In genomic region chr13:112696001-112696868, GRCh38 we compare ENCODE assay signal across 15 cellular contexts.
"Had no signal": no experiment of that assay in that cellular context is flagged by ENCODE, and none has a peak within 500 bp of the region (broad histone marks: within the 10 kb centered on the region; RNA-seq: fewer than 3 reads in every experiment).

No MANE protein-coding gene starts in this region.

- H3K36me3 Mint-ChIP-seq: activated CD4-positive, alpha-beta memory T cell treated with anti-CD3 and anti-CD28 coated beads for 36 hours; activated CD8-positive, alpha-beta memory T cell treated with anti-CD3 and anti-CD28 coated beads, Interleukin-2, amount 10 ng/mL, durations not matched to agents 7 days and 5 days; activated naive CD4-positive, alpha-beta T cell treated with anti-CD3 and anti-CD28 coated beads, Interleukin-2, amount 50 U/mL, for 72 hours had no signal

- H3K9me3 ChIP-seq: esophagus muscularis mucosa, pancreas, transverse colon had no signal

- H3K4me3 Mint-ChIP-seq: activated CD4-positive, alpha-beta memory T cell treated with anti-CD3 and anti-CD28 coated beads for 36 hours; activated CD4-positive, alpha-beta T cell treated with anti-CD3 and anti-CD28 coated beads for 36 hours; activated CD8-positive, alpha-beta memory T cell treated with anti-CD3 and anti-CD28 coated beads, Interleukin-2, amount 10 ng/mL, durations not matched to agents 7 days and 5 days; neural progenitor cell; stimulated activated naive B cell treated with anti-CD40 and anti-IgM and Interleukin-4, amounts not matched to agents 10 μg/mL and 1 μg/mL and 100 μg/mL, for 72 hours; T-helper 17 cell had no signal

- H3K9me3 Mint-ChIP-seq: activated CD4-positive, alpha-beta memory T cell treated with anti-CD3 and anti-CD28 coated beads for 36 hours; activated naive CD4-positive, alpha-beta T cell treated with anti-CD3 and anti-CD28 coated beads, Interleukin-2, amount 50 U/mL, for 72 hours; neural progenitor cell; stimulated activated naive B cell treated with anti-CD40 and anti-IgM and Interleukin-4, amounts not matched to agents 10 μg/mL and 1 μg/mL and 100 μg/mL, for 72 hours had no signal

- FAIRE-seq: pancreas had no signal

- H3K27me3 Mint-ChIP-seq: activated CD4-positive, alpha-beta memory T cell treated with anti-CD3 and anti-CD28 coated beads for 36 hours; activated CD4-positive, alpha-beta T cell treated with anti-CD3 and anti-CD28 coated beads for 36 hours; activated CD8-positive, alpha-beta memory T cell treated with anti-CD3 and anti-CD28 coated beads, Interleukin-2, amount 10 ng/mL, durations not matched to agents 7 days and 5 days; stimulated activated naive B cell treated with anti-CD40 and anti-IgM and Interleukin-4, amounts not matched to agents 10 μg/mL and 1 μg/mL and 100 μg/mL, for 72 hours; T-helper 17 cell had no signal

- H3K36me3 ChIP-seq: cardiac muscle cell, esophagus muscularis mucosa, neural progenitor cell, pancreas, transverse colon had no signal

- H3K9ac ChIP-seq: neural progenitor cell had no signal

- H3K27me3 ChIP-seq: cardiac muscle cell, esophagus muscularis mucosa, pancreas, transverse colon had no signal

- H3K4me3 ChIP-seq: cardiac muscle cell, esophagus muscularis mucosa, neural progenitor cell, pancreas, transverse colon had no signal

- H3K27ac Mint-ChIP-seq: activated CD4-positive, alpha-beta memory T cell treated with anti-CD3 and anti-CD28 coated beads for 36 hours; activated CD4-positive, alpha-beta T cell treated with anti-CD3 and anti-CD28 coated beads for 36 hours; activated CD8-positive, alpha-beta memory T cell treated with anti-CD3 and anti-CD28 coated beads, Interleukin-2, amount 10 ng/mL, durations not matched to agents 7 days and 5 days; activated naive CD4-positive, alpha-beta T cell treated with anti-CD3 and anti-CD28 coated beads, Interleukin-2, amount 50 U/mL, for 72 hours; neural progenitor cell; stimulated activated naive B cell treated with anti-CD40 and anti-IgM and Interleukin-4, amounts not matched to agents 10 μg/mL and 1 μg/mL and 100 μg/mL, for 72 hours; T-helper 17 cell had no signal

- DNase-seq: activated CD4-positive, alpha-beta memory T cell treated with anti-CD3 and anti-CD28 coated beads for 36 hours; activated CD4-positive, alpha-beta T cell treated with anti-CD3 and anti-CD28 coated beads for 36 hours; activated CD8-positive, alpha-beta memory T cell treated with anti-CD3 and anti-CD28 coated beads, Interleukin-2, amount 10 ng/mL, durations not matched to agents 7 days and 5 days; activated gamma-delta T cell; activated T-cell treated with anti-CD3 and anti-CD28 coated beads, Interleukin-2, amount 50 U/mL, for 1 hour; midbrain; stimulated activated naive B cell treated with anti-CD40 and anti-IgM and Interleukin-4, amounts not matched to agents 10 μg/mL and 1 μg/mL and 100 μg/mL, for 72 hours; T-helper 17 cell; WERI-Rb-1 had no signal

- H3K27ac ChIP-seq: cardiac muscle cell, esophagus muscularis mucosa, neural progenitor cell, pancreas, transverse colon, WERI-Rb-1 had no signal

- ATAC-seq: activated CD4-positive, alpha-beta T cell treated with anti-CD3 and anti-CD28 coated beads for 36 hours; activated CD8-positive, alpha-beta memory T cell treated with anti-CD3 and anti-CD28 coated beads, Interleukin-2, amount 10 ng/mL, durations not matched to agents 7 days and 5 days; activated naive CD4-positive, alpha-beta T cell treated with anti-CD3 and anti-CD28 coated beads, Interleukin-2, amount 50 U/mL, for 72 hours; pancreas; stimulated activated naive B cell treated with anti-CD40 and anti-IgM and Interleukin-4, amounts not matched to agents 10 μg/mL and 1 μg/mL and 100 μg/mL, for 72 hours; T-helper 17 cell had no signal
